Comparison of ENCODE assay signal across 22 cellular contexts in the genomic region with DNA sequence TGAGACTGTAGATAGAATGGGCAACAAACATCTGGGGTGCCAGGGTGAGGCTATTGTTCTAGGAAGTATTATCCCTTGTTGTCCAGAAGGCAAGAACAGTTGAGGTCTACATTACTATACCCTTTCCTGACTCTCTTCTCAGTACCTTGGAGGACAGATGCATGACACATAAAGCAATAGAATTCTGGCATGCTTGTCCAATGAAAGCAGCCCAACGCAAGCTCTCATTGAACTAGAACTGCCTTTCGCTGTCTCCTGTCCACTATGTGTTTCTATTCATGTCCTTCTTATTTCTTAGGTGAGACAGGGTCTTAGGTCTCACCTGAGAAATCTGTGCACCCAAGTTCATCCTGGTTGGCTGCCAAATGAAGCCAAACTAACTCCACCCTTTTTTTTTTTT.
DNase-seq lines count a peak whose midpoint lies in the region; ATAC-seq and TF ChIP-seq lines count a peak whose summit lies in the region.
"Had no signal": no experiment of that assay in that cellular context is flagged by ENCODE, and none has a peak within 500 bp of the region (broad histone marks: within the 10 kb centered on the region; RNA-seq: fewer than 3 reads in every experiment).

No MANE protein-coding gene starts in this region.

- H3K4me3 ChIP-seq in left ventricle myocardium inferior (no peak overlapping the region), heart right ventricle (no peak overlapping the region), stomach (no peak overlapping the region), upper lobe of right lung (no peak overlapping the region)
- H3K4me3 ChIP-seq: GM12878, mucosa of descending colon, SJSA1 had no signal

- no peaks in the 10 kb centered on the region for H3K27me3 Mint-ChIP-seq in T-helper 1 cell treated with Interleukin-12 subunit alpha and Interleukin-12 subunit beta and Interleukin-4 antibody, amounts not matched to agents 30 μg/mL and 1 μg/mL, for 36 hours (ENCODE audit: low read depth)
- H3K27me3 Mint-ChIP-seq in effector memory CD8-positive, alpha-beta T cell, result no peaks in the 10 kb centered on the region
- H3K27me3 Mint-ChIP-seq: stimulated activated naive B cell treated with anti-CD40 and anti-IgM and Interleukin-4, amounts not matched to agents 10 μg/mL and 1 μg/mL and 100 μg/mL, for 72 hours had no signal

- H3K36me3 ChIP-seq in left ventricle myocardium inferior (peaks cover 96% of the 10 kb centered on the region), heart right ventricle (peaks cover 0 to 100% (median 64%) of the 10 kb centered on the region in 9 donors), stomach (peaks cover 64 to 99% (median 98%) of the 10 kb centered on the region in 4 donors), upper lobe of right lung (peaks cover 100% of the 10 kb centered on the region)
- H3K36me3 ChIP-seq: WERI-Rb-1 had no signal

- peak overlapping the region; percentile 38 for H3K4me3 Mint-ChIP-seq in T-helper 1 cell treated with Interleukin-12 subunit alpha and Interleukin-12 subunit beta and Interleukin-4 antibody, amounts not matched to agents 30 μg/mL and 1 μg/mL, for 36 hours
- H3K4me3 Mint-ChIP-seq in effector memory CD8-positive, alpha-beta T cell, result no peak overlapping the region
- H3K4me3 Mint-ChIP-seq: stimulated activated naive B cell treated with anti-CD40 and anti-IgM and Interleukin-4, amounts not matched to agents 10 μg/mL and 1 μg/mL and 100 μg/mL, for 72 hours had no signal

- H3K27me3 ChIP-seq in left ventricle myocardium inferior (ENCODE audit: low read depth), result no peaks in the 10 kb centered on the region
- H3K27me3 ChIP-seq in heart right ventricle, result no peaks in the 10 kb centered on the region
- no peaks in the 10 kb centered on the region for H3K27me3 ChIP-seq in stomach
- H3K27me3 ChIP-seq in upper lobe of right lung, result no peaks in the 10 kb centered on the region
- H3K27me3 ChIP-seq: SJSA1 had no signal

- H3K27ac ChIP-seq in left ventricle myocardium inferior (replicated peaks) (peak overlapping the region; percentile 31), heart right ventricle (peak overlapping the region in 3 of 10 donors; percentile 3 to 55 (median 30)), stomach (no peak overlapping the region), upper lobe of right lung (no peak overlapping the region)
- H3K27ac ChIP-seq: 22Rv1, SJSA1, WERI-Rb-1 had no signal

- peaks cover 8% of the 10 kb centered on the region for H3K9me3 Mint-ChIP-seq in T-helper 1 cell treated with Interleukin-12 subunit alpha and Interleukin-12 subunit beta and Interleukin-4 antibody, amounts not matched to agents 30 μg/mL and 1 μg/mL, for 36 hours
- no peaks in the 10 kb centered on the region for H3K9me3 Mint-ChIP-seq in effector memory CD8-positive, alpha-beta T cell
- H3K9me3 Mint-ChIP-seq: stimulated activated naive B cell treated with anti-CD40 and anti-IgM and Interleukin-4, amounts not matched to agents 10 μg/mL and 1 μg/mL and 100 μg/mL, for 72 hours had no signal

- peaks cover 80% of the 10 kb centered on the region for H3K4me1 Mint-ChIP-seq in T-helper 1 cell treated with Interleukin-12 subunit alpha and Interleukin-12 subunit beta and Interleukin-4 antibody, amounts not matched to agents 30 μg/mL and 1 μg/mL, for 36 hours (ENCODE audit: low read depth)
- H3K4me1 Mint-ChIP-seq in effector memory CD8-positive, alpha-beta T cell (ENCODE audit: low read depth in 2 of 2), result peaks cover 43 to 70% of the 10 kb centered on the region in 2 donors

- H3K27ac Mint-ChIP-seq in T-helper 1 cell treated with Interleukin-12 subunit alpha and Interleukin-12 subunit beta and Interleukin-4 antibody, amounts not matched to agents 30 μg/mL and 1 μg/mL, for 36 hours, result peak overlapping the region; percentile 2
- peak overlapping the region; percentile 65 to 84 for H3K27ac Mint-ChIP-seq in effector memory CD8-positive, alpha-beta T cell

- TF ChIP-seq EP300 in stomach (IDR thresholded peaks at IDR 0.05), result no peak

- no peak for TF ChIP-seq POLR2A in stomach (IDR thresholded peaks at IDR 0.05)

- WGBS in heart right ventricle, 2 donors, result 99 to 100% methylated on average over 2 of the region's 2 CpGs
- WGBS in stomach, 5 donors, result 97 to 100% (median 98%) methylated on average over 2 of the region's 2 CpGs

- DNase-seq in T-helper 1 cell (no peak), left ventricle myocardium inferior (no peak), heart right ventricle (no peak), AG08395 (ENCODE audit: low spot score) (no peak), stomach (no peak), upper lobe of right lung (no peak)
- no peak for DNase-seq in effector memory CD8-positive, alpha-beta T cell
- DNase-seq: activated gamma-delta T cell treated with Interleukin-2 at 50 U/mL for 16 hours; cerebellar nuclear complex; DND-41; foreskin fibroblast; KBM-7; mucosa of descending colon; NCI-H1436 treated with DMSO at 0.1 percent for 48 hours; NCI-H524; small intestine; stimulated activated naive B cell treated with anti-CD40 and anti-IgM and Interleukin-4, amounts not matched to agents 10 μg/mL and 1 μg/mL and 100 μg/mL, for 72 hours; WERI-Rb-1 had no signal

- TF ChIP-seq CTCF in left ventricle myocardium inferior (IDR thresholded peaks at IDR 0.05; ENCODE audit: borderline replicate concordance), result no peak
- no peak for TF ChIP-seq CTCF in heart right ventricle (IDR thresholded peaks at IDR 0.05)
- TF ChIP-seq CTCF in stomach (IDR thresholded peaks at IDR 0.05), result no peak
- TF ChIP-seq CTCF in upper lobe of right lung (IDR thresholded peaks at IDR 0.05), result no peak

- H3K4me1 ChIP-seq in left ventricle myocardium inferior, result peaks cover 98% of the 10 kb centered on the region
- peaks cover 16 to 82% (median 58%) of the 10 kb centered on the region in 9 donors for H3K4me1 ChIP-seq in heart right ventricle
- peaks cover 8 to 60% (median 35%) of the 10 kb centered on the region in 4 donors for H3K4me1 ChIP-seq in stomach
- peaks cover 50% of the 10 kb centered on the region for H3K4me1 ChIP-seq in upper lobe of right lung
- H3K4me1 ChIP-seq: SJSA1 had no signal

- H3K36me3 Mint-ChIP-seq in T-helper 1 cell treated with Interleukin-12 subunit alpha and Interleukin-12 subunit beta and Interleukin-4 antibody, amounts not matched to agents 30 μg/mL and 1 μg/mL, for 36 hours (ENCODE audit: low read depth), result peaks cover 83% of the 10 kb centered on the region
- peaks cover 83% of the 10 kb centered on the region for H3K36me3 Mint-ChIP-seq in effector memory CD8-positive, alpha-beta T cell (ENCODE audit: insufficient read depth)

- intact Hi-C loops in left ventricle myocardium inferior (cut with micrococcal nuclease) (no loop called here), heart right ventricle (cut with DNase I) (loop anchor here in 2 of 10 donors (10.0 kb wide), 2 partner anchors 50 to 130 kb away; no protein-coding TSS in a partner anchor), stomach (cut with DNase I; ENCODE audit: low total_unique reads) (no loop called here), upper lobe of right lung (cut with DNase I) (no loop called here)

- H3K9me3 ChIP-seq in left ventricle myocardium inferior (replicated peaks) (no peaks in the 10 kb centered on the region), heart right ventricle (no peaks in the 10 kb centered on the region), stomach (no peaks in the 10 kb centered on the region), upper lobe of right lung (no peaks in the 10 kb centered on the region)
- H3K9me3 ChIP-seq: mucosa of descending colon, SJSA1 had no signal

- ATAC-seq in heart right ventricle (no peak), upper lobe of right lung (no peak)
- ATAC-seq in effector memory CD8-positive, alpha-beta T cell (replicated peaks), result no peak
- ATAC-seq: GM12878; mucosa of descending colon; stimulated activated naive B cell treated with anti-CD40 and anti-IgM and Interleukin-4, amounts not matched to agents 10 μg/mL and 1 μg/mL and 100 μg/mL, for 72 hours had no signal
